Comparison of ENCODE assay signal across 8 cellular contexts in the genomic region with DNA sequence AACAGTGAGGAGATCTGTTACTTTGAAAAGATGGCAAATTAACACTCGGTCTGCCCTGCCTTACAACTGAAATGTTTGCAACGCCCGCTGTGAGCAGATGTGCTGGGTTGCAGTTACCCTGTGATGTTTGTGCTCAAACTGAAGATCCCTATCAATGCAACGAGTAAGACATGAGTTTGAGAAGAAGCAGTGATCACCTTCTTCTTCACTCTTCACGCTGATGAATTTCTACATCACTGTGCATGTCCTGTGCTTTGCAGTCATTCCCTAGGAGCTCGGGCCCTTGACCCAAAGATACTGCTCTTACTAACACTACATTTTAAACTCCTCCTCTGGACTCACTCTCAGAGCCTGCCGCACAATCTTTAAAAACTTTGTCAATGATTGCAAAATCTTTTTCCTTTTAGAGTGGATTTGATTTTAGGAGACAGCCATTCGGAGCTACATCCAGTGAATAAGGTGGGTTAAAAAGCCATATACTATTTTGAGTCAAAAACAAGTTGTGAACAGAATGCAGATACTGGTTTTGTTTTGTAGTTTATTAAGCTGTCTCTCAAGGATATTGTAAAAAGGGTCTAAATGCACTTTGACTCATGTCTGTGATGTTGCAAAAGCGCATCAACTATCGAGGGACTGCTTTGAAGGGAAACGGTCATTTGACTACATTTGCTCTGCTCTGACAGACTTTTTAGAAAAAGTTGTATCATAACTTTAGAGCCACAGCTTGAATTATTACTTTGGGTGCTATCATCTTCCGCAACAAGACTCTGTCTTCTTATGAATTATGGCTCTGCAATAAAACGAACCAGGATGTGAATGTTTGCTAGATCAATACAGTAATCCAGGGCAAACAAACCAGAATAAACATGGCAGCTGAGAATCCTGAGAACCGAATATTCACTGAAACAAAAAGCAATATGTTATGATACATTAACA. TPM values are rescaled to one million over a fixed set of nuclear protein-coding genes. Genes with fewer than 3 reads are reported as not detected.
DNase-seq lines count a peak whose midpoint lies in the region; ATAC-seq and TF ChIP-seq lines count a peak whose summit lies in the region.

No MANE protein-coding gene starts in this region.

- peak; percentile 78 for DNase-seq in NCI-H146 (lab: John Stamatoyannopoulos, UW)
- no peak for DNase-seq in activated CD8-positive, alpha-beta T cell treated with anti-CD3 and anti-CD28 coated beads for 36 hours
- no peak for DNase-seq in natural killer cell treated with Interleukin-12 subunit alpha and Interleukin-12 subunit beta and Interleukin-15 and Interleukin-18, amount 100 ng/mL, for 72 hours (ENCODE audit: low spot score)
- no peak for DNase-seq in T1000 (lab: John Stamatoyannopoulos, UW)
- DNase-seq in Right ventricle myocardium inferior (ENCODE audit: missing footprints): no peak
- no peak for DNase-seq in ovary
- no peak for DNase-seq in activated gamma-delta T cell (lab: John Stamatoyannopoulos, UW)

- intact Hi-C loops in activated CD8-positive, alpha-beta T cell treated with anti-CD3 and anti-CD28 coated beads for 36 hours (cut with micrococcal nuclease): loop anchor here (5.0 kb wide), 1 partner anchor 39 kb away; no protein-coding TSS in a partner anchor
- intact Hi-C loops in Right ventricle myocardium inferior (cut with DNase I): no loop called here
- intact Hi-C loops in ovary (cut with DNase I): no loop called here

- no peaks in the 10 kb centered on the region for H3K27me3 Mint-ChIP-seq in activated CD8-positive, alpha-beta T cell treated with anti-CD3 and anti-CD28 coated beads for 36 hours
- no peaks in the 10 kb centered on the region for H3K27me3 Mint-ChIP-seq in natural killer cell treated with Interleukin-12 subunit alpha and Interleukin-12 subunit beta and Interleukin-15 and Interleukin-18, amount 100 ng/mL, for 72 hours

- CTCF ChIA-PET in activated CD8-positive, alpha-beta T cell treated with anti-CD3 and anti-CD28 coated beads for 36 hours (lab: Charles Lee): interaction anchor here (0.7 to 2.8 kb wide), 11 partner anchors 9 to 135 kb away, joined by 3 to 14 read pairs (median 3); partner anchors contain the start of gene N4BP2

- POLR2A ChIA-PET in activated CD8-positive, alpha-beta T cell treated with anti-CD3 and anti-CD28 coated beads for 36 hours (lab: Charles Lee): interaction anchor here (0.7 to 11.3 kb wide), 11 partner anchors 8 to 134 kb away, joined by 3 to 447 read pairs (median 4); no protein-coding TSS in a partner anchor

- no peak for TF ChIP-seq POLR2A in ovary (IDR thresholded peaks at IDR 0.05)

- no peaks in the 10 kb centered on the region for H3K9me3 ChIP-seq in ovary

- peak overlapping the region; percentile 99 for H3K4me3 Mint-ChIP-seq in activated CD8-positive, alpha-beta T cell treated with anti-CD3 and anti-CD28 coated beads for 36 hours
- H3K4me3 Mint-ChIP-seq in natural killer cell treated with Interleukin-12 subunit alpha and Interleukin-12 subunit beta and Interleukin-15 and Interleukin-18, amount 100 ng/mL, for 72 hours: peak overlapping the region; percentile 52

- no peak for TF ChIP-seq CTCF in activated CD8-positive, alpha-beta T cell treated with anti-CD3 and anti-CD28 coated beads for 36 hours (IDR thresholded peaks at IDR 0.05)
- TF ChIP-seq CTCF in ovary (IDR thresholded peaks at IDR 0.05): no peak

- H3K36me3 Mint-ChIP-seq in activated CD8-positive, alpha-beta T cell treated with anti-CD3 and anti-CD28 coated beads for 36 hours (ENCODE audit: low read depth): peaks cover 5% of the 10 kb centered on the region
- H3K36me3 Mint-ChIP-seq in natural killer cell treated with Interleukin-12 subunit alpha and Interleukin-12 subunit beta and Interleukin-15 and Interleukin-18, amount 100 ng/mL, for 72 hours: no peaks in the 10 kb centered on the region

- no peak for TF ChIP-seq EP300 in ovary (IDR thresholded peaks at IDR 0.05)

- peaks cover 5% of the 10 kb centered on the region for H3K9me3 Mint-ChIP-seq in activated CD8-positive, alpha-beta T cell treated with anti-CD3 and anti-CD28 coated beads for 36 hours
- H3K9me3 Mint-ChIP-seq in natural killer cell treated with Interleukin-12 subunit alpha and Interleukin-12 subunit beta and Interleukin-15 and Interleukin-18, amount 100 ng/mL, for 72 hours: no peaks in the 10 kb centered on the region

- H3K4me3 ChIP-seq in GM08714 (ENCODE audit: low read length) (peak overlapping the region; percentile 15; the same call in 1 of the 2 replicates), ovary (no peak overlapping the region)

- H3K27me3 ChIP-seq in ovary: no peaks in the 10 kb centered on the region

- peaks cover 65% of the 10 kb centered on the region for H3K4me1 Mint-ChIP-seq in activated CD8-positive, alpha-beta T cell treated with anti-CD3 and anti-CD28 coated beads for 36 hours (ENCODE audit: low read depth)
- H3K4me1 Mint-ChIP-seq in natural killer cell treated with Interleukin-12 subunit alpha and Interleukin-12 subunit beta and Interleukin-15 and Interleukin-18, amount 100 ng/mL, for 72 hours (ENCODE audit: low read depth in 2 of 2): peaks cover 43 to 54% of the 10 kb centered on the region in 2 donors

- 56 to 67% (median 59%) methylated on average over 14 of the region's 14 CpGs for WGBS in ovary, 3 donors

- peak overlapping the region; percentile 99 for H3K27ac Mint-ChIP-seq in activated CD8-positive, alpha-beta T cell treated with anti-CD3 and anti-CD28 coated beads for 36 hours
- peak overlapping the region; percentile 98 for H3K27ac Mint-ChIP-seq in natural killer cell treated with Interleukin-12 subunit alpha and Interleukin-12 subunit beta and Interleukin-15 and Interleukin-18, amount 100 ng/mL, for 72 hours

- H3K4me1 ChIP-seq in ovary (ENCODE audit: insufficient read depth): peaks cover 2% of the 10 kb centered on the region

- H3K36me3 ChIP-seq in ovary: no peaks in the 10 kb centered on the region

- no peak overlapping the region for H3K27ac ChIP-seq in ovary

- no peak for ATAC-seq in activated CD8-positive, alpha-beta T cell treated with anti-CD3 and anti-CD28 coated beads for 36 hours
- no peak for ATAC-seq in natural killer cell treated with Interleukin-12 subunit alpha and Interleukin-12 subunit beta and Interleukin-15 and Interleukin-18, amount 100 ng/mL, for 72 hours
- ATAC-seq in Right ventricle myocardium inferior: no peak

RNA-seq across cellular contexts. Expression of gene RHOH, which starts 5.7 kb away (rescaled TPM):
- 100 to 1,000 TPM; 121 to 126 TPM for total RNA-seq in activated CD8-positive, alpha-beta T cell treated with anti-CD3 and anti-CD28 coated beads for 36 hours
- 100 to 1,000 TPM; 140 to 169 TPM for total RNA-seq in natural killer cell treated with Interleukin-12 subunit alpha and Interleukin-12 subunit beta and Interleukin-15 and Interleukin-18, amount 100 ng/mL, for 72 hours
- total RNA-seq in Right ventricle myocardium inferior (0.54 TPM), ovary (1 to 10 TPM in 4 of 7 donors, under 1 TPM in 3; 0.56 to 3.2 (median 1.0) TPM)
- polyA plus RNA-seq in ovary: under 1 TPM; 0.31 to 0.98 TPM

Comparison
In these comparisons a context has a peak if more than half of its experiments do, and no peak if none do; other contexts are left out.
1. RNA of gene RHOH, which starts 5.7 kb away (total RNA-seq): 140 to 169 TPM in natural killer cell treated with Interleukin-12 subunit alpha and Interleukin-12 subunit beta and Interleukin-15 and Interleukin-18, amount 100 ng/mL, for 72 hours and 121 to 126 TPM in activated CD8-positive, alpha-beta T cell treated with anti-CD3 and anti-CD28 coated beads for 36 hours; 0.56 to 3.2 TPM in ovary and 0.54 TPM in Right ventricle myocardium inferior (single experiment); every median in the first group is over 10 times any median in the second.